Comparison of ENCODE assay signal across 1 cellular context in the genomic region with DNA sequence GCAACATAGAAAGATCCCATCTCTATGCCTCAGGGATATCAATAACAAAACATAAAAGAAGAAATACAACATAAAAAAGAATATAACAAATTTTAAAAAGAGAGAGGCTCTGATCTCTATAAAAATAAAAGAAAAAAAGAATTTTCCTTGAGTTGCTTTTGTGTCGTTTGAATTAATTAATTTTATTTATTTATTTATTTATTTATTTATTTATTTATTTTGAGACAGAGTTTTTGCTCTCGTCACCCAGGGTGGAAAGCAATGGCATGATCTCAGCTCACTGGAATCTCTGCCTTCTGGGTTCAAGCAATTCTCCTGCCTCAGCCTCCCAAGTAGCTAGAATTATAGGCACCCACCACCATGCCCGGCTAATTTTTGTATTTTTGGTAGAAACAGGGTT.
TF ChIP-seq lines count a peak whose summit lies in the region.

No MANE protein-coding gene starts in this region.

TF ChIP-seq in GM12878, 131 proteins besides CTCF, POLR2A, EP300 and RAD21:
- TF ChIP-seq RAD51 (IDR thresholded peaks at IDR 0.05) (no peak), PAX8 (IDR thresholded peaks at IDR 0.05) (no peak), STAT3 (IDR thresholded peaks at IDR 0.05; ENCODE audit: low read depth, low read length) (no peak)
